In the genomic region with DNA sequence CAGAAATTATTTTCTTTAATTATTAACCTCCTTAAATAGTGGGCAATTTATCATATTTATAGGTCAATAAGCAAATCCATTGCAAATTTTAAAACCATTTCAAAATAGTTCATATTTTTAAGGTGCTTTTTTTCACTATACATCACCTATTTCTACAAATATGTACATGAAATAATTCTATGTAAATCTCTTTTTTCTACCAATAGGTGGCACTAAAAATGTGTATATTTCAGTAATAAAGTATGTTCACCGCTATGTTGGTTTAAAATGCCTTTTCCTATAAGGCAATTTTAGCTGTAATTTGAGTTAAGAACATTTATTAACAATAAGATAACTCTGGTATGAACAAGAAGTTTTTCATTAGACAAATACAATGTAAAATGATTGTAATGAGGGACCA, we compare ENCODE assay signal across 9 cellular contexts.
A peak's percentile ranks its signal among the peaks of the same experiment; 100 is the strongest.
DNase-seq lines count a peak whose midpoint lies in the region; ATAC-seq, FAIRE-seq and TF ChIP-seq lines count a peak whose summit lies in the region.
"Had no signal": no experiment of that assay in that cellular context is flagged by ENCODE, and none has a peak within 500 bp of the region (broad histone marks: within the 10 kb centered on the region; RNA-seq: fewer than 3 reads in every experiment).

No MANE protein-coding gene starts in this region.

- POLR2A ChIA-PET in A549 (lab: Yijun Ruan, JAX): no interaction called here

- no peak overlapping the region for H2AFZ ChIP-seq in OCI-LY3 (ENCODE audit: low read depth, low read length)
- H2AFZ ChIP-seq in fibroblast of lung (ENCODE audit: low read length): no peak overlapping the region

- FAIRE-seq in A549 (lab: Jason Lieb, UNC): no peak

- H3K4me1 ChIP-seq in A549 (no peaks in the 10 kb centered on the region), OCI-LY3 (ENCODE audit: low read length) (no peaks in the 10 kb centered on the region), fibroblast of lung (ENCODE audit: control insufficient read depth, extremely low read depth, insufficient read depth, low read length) (no peaks in the 10 kb centered on the region)
- H3K4me1 ChIP-seq: suprapubic skin had no signal

- no peaks in the 10 kb centered on the region for H3K79me2 ChIP-seq in OCI-LY3 (ENCODE audit: low read length)
- H3K79me2 ChIP-seq in fibroblast of lung (ENCODE audit: control insufficient read depth, insufficient read depth, low read length): no peaks in the 10 kb centered on the region

- no peak for TF ChIP-seq EP300 in A549 (IDR thresholded peaks at IDR 0.05)

- TF ChIP-seq RAD21 in A549 (conservative IDR thresholded peaks at IDR 0.05 in 1 of 2, IDR thresholded peaks at IDR 0.05 in 1 of 2): peak; percentile 15 to 21; a peak in 1 of 5 replicates

- CTCF ChIA-PET in A549 (lab: Yijun Ruan, JAX): no interaction called here

- no peaks in the 10 kb centered on the region for H3K9me3 ChIP-seq in A549
- no peaks in the 10 kb centered on the region for H3K9me3 ChIP-seq in OCI-LY3 (ENCODE audit: insufficient read depth, low read length)
- no peaks in the 10 kb centered on the region for H3K9me3 ChIP-seq in fibroblast of lung (ENCODE audit: control insufficient read depth, insufficient read depth, low read depth, low read length)
- H3K9me3 ChIP-seq: suprapubic skin had no signal

- H3K4me3 ChIP-seq in A549 (no peak overlapping the region), GM12865 (ENCODE audit: low read depth, low read length) (no peak overlapping the region), OCI-LY3 (ENCODE audit: low read length) (no peak overlapping the region), fibroblast of lung (replicated peaks in 1 of 4; ENCODE audit: control extremely low read depth in 1 of 4, insufficient read depth in 1 of 4, low read depth in 3 of 4, low read length in 4 of 4) (no peak overlapping the region)
- H3K4me3 ChIP-seq: suprapubic skin had no signal

- H4K20me1 ChIP-seq in OCI-LY3 (ENCODE audit: insufficient read depth, low read length): no peaks in the 10 kb centered on the region
- no peaks in the 10 kb centered on the region for H4K20me1 ChIP-seq in fibroblast of lung (ENCODE audit: control insufficient read depth, extremely low read depth, insufficient read depth, low read length)

- H3K4me2 ChIP-seq in A549: no peak overlapping the region
- no peak overlapping the region for H3K4me2 ChIP-seq in OCI-LY3 (ENCODE audit: low read length)
- H3K4me2 ChIP-seq in fibroblast of lung (ENCODE audit: extremely low read depth, insufficient read depth, low read length): no peak overlapping the region

- H3K27ac ChIP-seq in A549 (no peak overlapping the region), OCI-LY3 (ENCODE audit: low read length) (no peak overlapping the region), fibroblast of lung (ENCODE audit: insufficient read depth, low read length) (no peak overlapping the region)
- H3K27ac ChIP-seq: suprapubic skin had no signal

- H3K9ac ChIP-seq in OCI-LY3 (ENCODE audit: low read length) (no peak overlapping the region), fibroblast of lung (ENCODE audit: insufficient read depth, low read length) (no peak overlapping the region)

- WGBS in A549 (ENCODE audit: missing lambda C conversion rate): 19% methylated on average over 1 of the region's 1 CpG

- in situ Hi-C loops in GM13976 (cut with MboI; ENCODE audit: low sequenced_read_pairs, unreplicated experiment): no loop called here

- no peak for ATAC-seq in A549
- no peak for ATAC-seq in HG03460 (IDR thresholded peaks at IDR 0.05; ENCODE audit: unreplicated experiment)
- no peak for ATAC-seq in GM18909 (IDR thresholded peaks at IDR 0.05; ENCODE audit: poor library complexity, unreplicated experiment)

- peak in 1 of 2 experiments; percentile 0 for DNase-seq in A549 (ENCODE audit: low read depth in 1 of 2, low spot score in 1 of 2)
- no peak for DNase-seq in GM12865 (ENCODE audit: low read depth)
- peak; percentile 9 to 19 for DNase-seq in fibroblast of lung (ENCODE audit: low read depth in 2 of 2)
- no peak for DNase-seq in stimulated activated naive CD4-positive, alpha-beta T cell (lab: John Stamatoyannopoulos, UW)
- no peak for DNase-seq in GM13976 (ENCODE audit: low spot score)

- TF ChIP-seq POLR2A in A549 (IDR thresholded peaks at IDR 0.05; ENCODE audit: low read length): no peak

- no peaks in the 10 kb centered on the region for H3K27me3 ChIP-seq in OCI-LY3 (ENCODE audit: low read depth, low read length)
- H3K27me3 ChIP-seq in fibroblast of lung (ENCODE audit: control insufficient read depth, insufficient read depth, low read length): no peaks in the 10 kb centered on the region
- H3K27me3 ChIP-seq: suprapubic skin had no signal

- peak; percentile 12; the same call in 1 of the 3 replicates for TF ChIP-seq CTCF in A549 (IDR thresholded peaks at IDR 0.05)
- TF ChIP-seq CTCF in GM12865 (IDR thresholded peaks at IDR 0.05; ENCODE audit: insufficient read depth, low read depth, low read length, missing control alignments): peak; percentile 6
- TF ChIP-seq CTCF in OCI-LY3 (IDR thresholded peaks at IDR 0.05; ENCODE audit: low read depth, low read length): peak; percentile 63
- TF ChIP-seq CTCF in fibroblast of lung (conservative IDR thresholded peaks at IDR 0.05 in 1 of 2, IDR thresholded peaks at IDR 0.05 in 1 of 2; ENCODE audit: low read depth in 1 of 2, low read length in 2 of 2): no peak
- TF ChIP-seq CTCF in GM13976 (IDR thresholded peaks at IDR 0.05; ENCODE audit: borderline replicate concordance, control extremely low read depth, extremely low read depth, insufficient read depth, missing control alignments): no peak

- H3K36me3 ChIP-seq in OCI-LY3 (replicated peaks; ENCODE audit: low read depth, low read length) (no peaks in the 10 kb centered on the region), fibroblast of lung (ENCODE audit: control insufficient read depth, insufficient read depth, low read length) (no peaks in the 10 kb centered on the region)
- H3K36me3 ChIP-seq: suprapubic skin had no signal

TF ChIP-seq in A549, 52 proteins besides CTCF, POLR2A, EP300 and RAD21:
- TF ChIP-seq CHD4 (IDR thresholded peaks at IDR 0.05; ENCODE audit: borderline replicate concordance) (no peak), EHF (CRISPR knock-in tag; IDR thresholded peaks at IDR 0.05) (no peak)

Comparison
In these comparisons a context has a peak if more than half of its experiments do, and no peak if none do; other contexts are left out.
1. DNase-seq: peak in fibroblast of lung (2 of 2); none in GM12865 (single experiment), stimulated activated naive CD4-positive, alpha-beta T cell (0 of 6) and GM13976 (single experiment).
2. CTCF ChIP-seq: peak in A549 (single experiment), GM12865 (single experiment) and OCI-LY3 (single experiment); none in fibroblast of lung (0 of 2) and GM13976 (single experiment).